Comparison of ENCODE assay signal across 14 cellular contexts in the genomic region with DNA sequence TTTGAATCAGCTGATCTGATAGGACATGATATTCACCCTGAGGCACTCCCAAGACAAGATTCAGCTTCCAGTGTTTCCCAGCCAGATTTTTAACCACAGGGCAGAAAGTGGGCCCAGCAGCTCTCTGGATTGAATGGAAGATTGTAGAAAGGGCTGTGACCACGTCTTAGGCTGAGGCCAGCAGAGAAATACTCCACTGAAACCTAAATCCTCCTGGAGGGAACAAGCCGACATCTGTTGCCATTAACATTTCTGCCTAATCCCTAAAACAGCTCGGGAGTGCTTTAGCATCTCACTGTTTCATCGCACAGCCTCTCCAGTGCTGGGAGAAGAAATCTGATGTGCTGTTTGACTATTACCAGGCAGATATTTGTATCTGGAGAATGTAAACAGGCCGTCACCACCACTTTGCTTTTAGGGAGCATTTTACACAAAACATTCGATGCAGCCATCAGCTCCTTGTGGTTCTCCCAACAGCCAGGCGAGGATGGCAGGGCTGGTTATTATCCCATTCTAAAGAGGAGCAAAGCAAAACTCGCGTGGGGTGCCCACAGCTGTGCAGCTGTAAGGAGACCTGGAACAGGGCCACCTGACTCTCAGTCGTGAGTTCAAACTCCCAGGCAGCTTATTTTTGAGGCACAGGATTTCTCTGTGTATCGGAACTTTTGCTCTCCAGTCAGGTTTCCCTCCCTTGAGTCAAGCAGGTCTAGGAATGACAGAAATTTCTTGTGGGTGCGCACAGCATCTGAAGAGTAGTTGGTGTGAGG.
DNase-seq lines count a peak whose midpoint lies in the region; ATAC-seq and TF ChIP-seq lines count a peak whose summit lies in the region.
"Had no signal": no experiment of that assay in that cellular context is flagged by ENCODE, and none has a peak within 500 bp of the region (broad histone marks: within the 10 kb centered on the region; RNA-seq: fewer than 3 reads in every experiment).

No MANE protein-coding gene starts in this region.

- no peak for TF ChIP-seq EP300 in Ishikawa (IDR thresholded peaks at IDR 0.05; ENCODE audit: borderline replicate concordance)

- TF ChIP-seq CTCF in WERI-Rb-1 (IDR thresholded peaks at IDR 0.05; ENCODE audit: low read depth, low read length), result no peak
- no peak for TF ChIP-seq CTCF in right atrium auricular region (IDR thresholded peaks at IDR 0.05)
- no peak for TF ChIP-seq CTCF in Caco-2 (IDR thresholded peaks at IDR 0.05; ENCODE audit: insufficient read depth in 1 of 2, low read depth in 1 of 2, low read length in 1 of 2, severe bottlenecking in 1 of 2, unreplicated experiment in 1 of 2)

- H3K4me1 ChIP-seq in right atrium auricular region (peaks cover 0 to 57% of the 10 kb centered on the region in 2 donors), stomach smooth muscle (ENCODE audit: control insufficient read depth, insufficient read depth, low read length) (peaks cover 29% of the 10 kb centered on the region), Caco-2 (peaks cover 23% of the 10 kb centered on the region)

- H3K4me3 ChIP-seq in WERI-Rb-1 (ENCODE audit: low read depth, low read length) (peak overlapping the region; percentile 17), right atrium auricular region (no peak overlapping the region), stomach smooth muscle (ENCODE audit: low read length in 2 of 2) (peak overlapping the region in 1 of 2 donors; percentile 17), Caco-2 (ENCODE audit: low read depth, low read length) (no peak overlapping the region)

- peak overlapping the region; percentile 75 for H3K27ac ChIP-seq in WERI-Rb-1
- H3K27ac ChIP-seq in right atrium auricular region, result peak overlapping the region; percentile 70 to 91
- H3K27ac ChIP-seq in stomach smooth muscle (ENCODE audit: low read length), result peak overlapping the region; percentile 31
- H3K27ac ChIP-seq: epithelial cell of prostate had no signal

- CTCF ChIA-PET in Caco-2 (lab: Charles Lee), result interaction anchor here (1.2 kb wide), 1 partner anchor 222 kb away, joined by 3 read pairs; the partner anchor contains the start of gene MINDY2

- no peak overlapping the region for H3K27ac Mint-ChIP-seq in Caco-2 (ENCODE audit: unreplicated experiment)

- BruUV-seq in Caco-2 (replicated peaks; lab: Mats Ljungman, UMichigan), result no TSS peak

- no peak for TF ChIP-seq RAD21 in Ishikawa (IDR thresholded peaks at IDR 0.05; ENCODE audit: low read depth)

- peaks cover 37% of the 10 kb centered on the region for H3K4me1 Mint-ChIP-seq in Caco-2 (ENCODE audit: low read depth, unreplicated experiment)

- ATAC-seq in HG02981 (IDR thresholded peaks at IDR 0.05; ENCODE audit: unreplicated experiment) (no peak), GM18870 (IDR thresholded peaks at IDR 0.05; ENCODE audit: unreplicated experiment) (no peak)
- ATAC-seq: stimulated activated naive CD8-positive, alpha-beta T cell treated with anti-CD3 and anti-CD28 coated beads, Interleukin-15, Interleukin-2, amounts not matched to agents 100 U/mL and 50 U/mL, for 24 hours had no signal

- H3K27me3 ChIP-seq in WERI-Rb-1 (ENCODE audit: insufficient read depth, low read depth, severe bottlenecking) (no peaks in the 10 kb centered on the region), right atrium auricular region (no peaks in the 10 kb centered on the region), stomach smooth muscle (ENCODE audit: control insufficient read depth in 1 of 2, insufficient read depth in 2 of 2, low read length in 2 of 2) (no peaks in the 10 kb centered on the region), Caco-2 (replicated peaks; ENCODE audit: control insufficient read depth, insufficient read depth, low read length) (no peaks in the 10 kb centered on the region)

- peak overlapping the region in 1 of 2 donors; percentile 21 for H3K9ac ChIP-seq in stomach smooth muscle (ENCODE audit: low read length in 2 of 2)

- H3K36me3 ChIP-seq in WERI-Rb-1 (no peaks in the 10 kb centered on the region), right atrium auricular region (no peaks in the 10 kb centered on the region), stomach smooth muscle (ENCODE audit: control insufficient read depth in 2 of 2, insufficient read depth in 2 of 2, low read length in 2 of 2) (no peaks in the 10 kb centered on the region), Caco-2 (ENCODE audit: control insufficient read depth, insufficient read depth, low read length) (no peaks in the 10 kb centered on the region; the same call in 1 of the 2 replicates)

- no peaks in the 10 kb centered on the region for H3K27me3 Mint-ChIP-seq in Caco-2 (ENCODE audit: insufficient read depth, unreplicated experiment)

- peak; percentile 72 for DNase-seq in WERI-Rb-1
- peak; percentile 54 for DNase-seq in right atrium auricular region (ENCODE audit: low spot score)
- DNase-seq in Caco-2, result no peak
- DNase-seq: activated CD4-positive, alpha-beta T cell treated with anti-CD3 and anti-CD28 coated beads, Interleukin-2, amount 50 U/mL, for 1 hour; activated gamma-delta T cell; Kasumi-1; midbrain; stimulated activated CD4-positive, alpha-beta T cell treated with anti-CD3 and anti-CD28 coated beads, Interleukin-4, amount 100 ng/mL, for 24 hours; stimulated activated naive CD8-positive, alpha-beta T cell treated with anti-CD3 and anti-CD28 coated beads, Interleukin-15, Interleukin-2, amounts not matched to agents 100 U/mL and 50 U/mL, for 24 hours had no signal

- POLR2A ChIA-PET in Caco-2 (lab: Charles Lee), result interaction anchor here (0.5 kb wide), 1 partner anchor 201 kb away, joined by 7 read pairs; no protein-coding TSS in a partner anchor

- H3K9me3 ChIP-seq in WERI-Rb-1 (ENCODE audit: severe bottlenecking), result no peaks in the 10 kb centered on the region
- H3K9me3 ChIP-seq in right atrium auricular region, result no peaks in the 10 kb centered on the region
- no peaks in the 10 kb centered on the region for H3K9me3 ChIP-seq in stomach smooth muscle (ENCODE audit: control insufficient read depth in 2 of 2, low read length in 2 of 2)
- no peaks in the 10 kb centered on the region for H3K9me3 ChIP-seq in Caco-2

- H3K36me3 Mint-ChIP-seq in Caco-2 (ENCODE audit: insufficient read depth, unreplicated experiment), result no peaks in the 10 kb centered on the region

- intact Hi-C loops in Caco-2 (cut with micrococcal nuclease; ENCODE audit: unreplicated experiment), result no loop called here

- no peak overlapping the region for H3K4me3 Mint-ChIP-seq in Caco-2 (ENCODE audit: unreplicated experiment)

- H3K9me3 Mint-ChIP-seq in Caco-2 (ENCODE audit: unreplicated experiment), result no peaks in the 10 kb centered on the region

TF ChIP-seq in Ishikawa, 13 proteins besides CTCF, POLR2A, EP300 and RAD21:
- TF ChIP-seq CEBPB (IDR thresholded peaks at IDR 0.05) (no peak), TAF1 (IDR thresholded peaks at IDR 0.05; ENCODE audit: low read depth) (0 out of 2 replicates have a peak, but pooled peaks have one; percentile 16), YY1 (IDR thresholded peaks at IDR 0.05; ENCODE audit: low read depth) (no peak)

Comparison
In these comparisons a context has a peak if more than half of its experiments do, and no peak if none do; other contexts are left out.
1. DNase-seq: peak in WERI-Rb-1 (single experiment) and right atrium auricular region (single experiment); none in Caco-2 (0 of 2).
2. Peak in every context shown above with its lines, with median percentiles within 50 percentile points of each other: H3K27ac ChIP-seq.